Comparison of ENCODE assay signal across 22 cellular contexts in genomic region chr3:128238100-128238459, GRCh38.
DNase-seq lines count a peak whose midpoint lies in the region; ATAC-seq and TF ChIP-seq lines count a peak whose summit lies in the region.
"Had no signal": no experiment of that assay in that cellular context is flagged by ENCODE, and none has a peak within 500 bp of the region (broad histone marks: within the 10 kb centered on the region; RNA-seq: fewer than 3 reads in every experiment).

No MANE protein-coding gene starts in this region.

- intact Hi-C loops in MCF 10A (cut with micrococcal nuclease) (no loop called here), mammary epithelial cell (cut with micrococcal nuclease) (no loop called here)

- no peak overlapping the region for H3K4me2 ChIP-seq in mammary epithelial cell (ENCODE audit: insufficient read depth, low read depth, low read length)

- H2AFZ ChIP-seq in mammary epithelial cell (ENCODE audit: low read depth, low read length), result no peak overlapping the region
- H2AFZ ChIP-seq: GM23248 had no signal

- H3K36me3 Mint-ChIP-seq in MCF 10A (ENCODE audit: insufficient read depth, unreplicated experiment), result no peaks in the 10 kb centered on the region
- H3K36me3 Mint-ChIP-seq in activated naive CD4-positive, alpha-beta T cell treated with anti-CD3 and anti-CD28 coated beads, Interleukin-2, amount 50 U/mL, for 72 hours, result peaks cover 2% of the 10 kb centered on the region in 2 donors
- H3K36me3 Mint-ChIP-seq: activated naive CD4-positive, alpha-beta T cell treated with anti-CD3 and anti-CD28 coated beads, Interleukin-2, amount 50 U/mL, for 24 hours; stimulated activated effector memory CD8-positive, alpha-beta T cell treated with anti-CD3 and anti-CD28 coated beads, Interleukin-12 subunit alpha, Interleukin-12 subunit beta, amount 100 ng/mL, for 72 hours had no signal

- DNase-seq in MCF 10A (ENCODE audit: unreplicated experiment), result no peak
- DNase-seq in mammary epithelial cell, result no peak
- no peak for DNase-seq in left lobe of liver (ENCODE audit: low spot score)
- DNase-seq in cortex of kidney (lab: John Stamatoyannopoulos, UW), result no peak
- DNase-seq in 8988T, result no peak
- DNase-seq in activated naive CD4-positive, alpha-beta T cell treated with anti-CD3 and anti-CD28 coated beads, Interleukin-2, amount 50 U/mL, for 72 hours (ENCODE audit: low spot score in 2 of 2), result no peak
- DNase-seq: activated CD4-positive, alpha-beta T cell treated with anti-CD3 and anti-CD28 coated beads, Interleukin-2, amount 10 ng/mL, durations not matched to agents 7 days and 5 days; C1 segment of cervical spinal cord; effector CD8-positive, alpha-beta T cell; erythroblast; GF-D8; GM23248; heart left ventricle; IMR-90; NCI-H1417 treated with DMSO at 0.1 percent for 48 hours; NCI-H2081 treated with DMSO at 0.1 percent for 48 hours; NCI-H524 treated with DMSO at 0.1 percent for 48 hours; WERI-Rb-1 had no signal

- no peaks in the 10 kb centered on the region for H3K9me3 ChIP-seq in mammary epithelial cell (replicated peaks; ENCODE audit: insufficient read depth, low read length)
- H3K9me3 ChIP-seq: heart left ventricle had no signal

- H3K27ac Mint-ChIP-seq in MCF 10A (ENCODE audit: low read depth, unreplicated experiment), result peak overlapping the region; percentile 20
- no peak overlapping the region for H3K27ac Mint-ChIP-seq in activated naive CD4-positive, alpha-beta T cell treated with anti-CD3 and anti-CD28 coated beads, Interleukin-2, amount 50 U/mL, for 72 hours
- H3K27ac Mint-ChIP-seq: activated CD4-positive, alpha-beta T cell treated with anti-CD3 and anti-CD28 coated beads, Interleukin-2, amount 10 ng/mL, durations not matched to agents 7 days and 5 days; activated naive CD4-positive, alpha-beta T cell treated with anti-CD3 and anti-CD28 coated beads, Interleukin-2, amount 50 U/mL, for 24 hours; stimulated activated effector memory CD8-positive, alpha-beta T cell treated with anti-CD3 and anti-CD28 coated beads, Interleukin-12 subunit alpha, Interleukin-12 subunit beta, amount 100 ng/mL, for 72 hours; T-helper 2 cell treated with Interferon-gamma antibody and Interleukin-4, amounts not matched to agents 5 μg/mL and 100 μg/mL, for 36 hours had no signal

- dilution Hi-C loops in mammary epithelial cell (cut with HindIII; ENCODE audit: low sequenced_read_pairs), result no loop called here

- ATAC-seq in SK-N-SH treated with all-trans-retinoic acid at 6 μM for 48 hours (peak; percentile 32), left lobe of liver (peak; percentile 25)
- ATAC-seq in activated naive CD4-positive, alpha-beta T cell treated with anti-CD3 and anti-CD28 coated beads, Interleukin-2, amount 50 U/mL, for 72 hours, result no peak
- ATAC-seq: heart left ventricle; stimulated activated effector memory CD8-positive, alpha-beta T cell treated with anti-CD3 and anti-CD28 coated beads, Interleukin-12 subunit alpha, Interleukin-12 subunit beta, amount 100 ng/mL, for 72 hours had no signal

- no peaks in the 10 kb centered on the region for H3K36me3 ChIP-seq in mammary epithelial cell (ENCODE audit: insufficient read depth, low read length)
- H3K36me3 ChIP-seq: heart left ventricle, WERI-Rb-1 had no signal

- no peaks in the 10 kb centered on the region for H3K27me3 Mint-ChIP-seq in MCF 10A (ENCODE audit: insufficient read depth, unreplicated experiment)
- H3K27me3 Mint-ChIP-seq: activated CD4-positive, alpha-beta T cell treated with anti-CD3 and anti-CD28 coated beads, Interleukin-2, amount 10 ng/mL, durations not matched to agents 7 days and 5 days; activated naive CD4-positive, alpha-beta T cell treated with anti-CD3 and anti-CD28 coated beads, Interleukin-2, amount 50 U/mL, for 24 hours had no signal

- POLR2A ChIA-PET in MCF 10A (lab: Yijun Ruan, JAX), result no interaction called here

- no peaks in the 10 kb centered on the region for H3K27me3 ChIP-seq in mammary epithelial cell (ENCODE audit: insufficient read depth, low read length)
- H3K27me3 ChIP-seq: heart left ventricle had no signal

- H3K4me3 Mint-ChIP-seq in MCF 10A (ENCODE audit: unreplicated experiment), result no peak overlapping the region
- H3K4me3 Mint-ChIP-seq: activated CD4-positive, alpha-beta T cell treated with anti-CD3 and anti-CD28 coated beads, Interleukin-2, amount 10 ng/mL, durations not matched to agents 7 days and 5 days; activated naive CD4-positive, alpha-beta T cell treated with anti-CD3 and anti-CD28 coated beads, Interleukin-2, amount 50 U/mL, for 24 hours; stimulated activated effector memory CD8-positive, alpha-beta T cell treated with anti-CD3 and anti-CD28 coated beads, Interleukin-12 subunit alpha, Interleukin-12 subunit beta, amount 100 ng/mL, for 72 hours; T-helper 2 cell treated with Interferon-gamma antibody and Interleukin-4, amounts not matched to agents 5 μg/mL and 100 μg/mL, for 36 hours had no signal

- BruUV-seq in MCF 10A (replicated peaks; lab: Mats Ljungman, UMichigan) (no TSS peak), mammary epithelial cell (replicated peaks; lab: Mats Ljungman, UMichigan) (no TSS peak)

- H3K9me3 Mint-ChIP-seq in MCF 10A (ENCODE audit: unreplicated experiment), result no peaks in the 10 kb centered on the region
- H3K9me3 Mint-ChIP-seq in activated naive CD4-positive, alpha-beta T cell treated with anti-CD3 and anti-CD28 coated beads, Interleukin-2, amount 50 U/mL, for 72 hours, result no peaks in the 10 kb centered on the region
- H3K9me3 Mint-ChIP-seq: activated CD4-positive, alpha-beta T cell treated with anti-CD3 and anti-CD28 coated beads, Interleukin-2, amount 10 ng/mL, durations not matched to agents 7 days and 5 days; activated naive CD4-positive, alpha-beta T cell treated with anti-CD3 and anti-CD28 coated beads, Interleukin-2, amount 50 U/mL, for 24 hours; stimulated activated effector memory CD8-positive, alpha-beta T cell treated with anti-CD3 and anti-CD28 coated beads, Interleukin-12 subunit alpha, Interleukin-12 subunit beta, amount 100 ng/mL, for 72 hours; T-helper 2 cell treated with Interferon-gamma antibody and Interleukin-4, amounts not matched to agents 5 μg/mL and 100 μg/mL, for 36 hours had no signal

- CTCF ChIA-PET in MCF 10A (lab: Yijun Ruan, JAX) (no interaction called here), mammary epithelial cell (lab: Charles Lee; ENCODE audit: low non-redundant PET) (no interaction called here)

- H4K20me1 ChIP-seq in mammary epithelial cell (ENCODE audit: insufficient read depth, low read length), result no peaks in the 10 kb centered on the region

- H3K27ac ChIP-seq in mammary epithelial cell (ENCODE audit: insufficient read depth, low read depth, low read length), result no peak overlapping the region
- H3K27ac ChIP-seq: GM23248, heart left ventricle, WERI-Rb-1 had no signal

- no peaks in the 10 kb centered on the region for H3K4me1 Mint-ChIP-seq in MCF 10A (ENCODE audit: insufficient read depth, unreplicated experiment)

- no peak overlapping the region for H3K9ac ChIP-seq in mammary epithelial cell (ENCODE audit: insufficient read depth, low read length)
- H3K9ac ChIP-seq: GM23248 had no signal

- no peaks in the 10 kb centered on the region for H3K4me1 ChIP-seq in mammary epithelial cell (ENCODE audit: insufficient read depth, low read length)

- H3K4me3 ChIP-seq in mammary epithelial cell (replicated peaks in 1 of 3; ENCODE audit: insufficient read depth in 1 of 3, low read depth in 2 of 3, low read length in 3 of 3), result no peak overlapping the region
- H3K4me3 ChIP-seq: GM23248, heart left ventricle had no signal

- in situ Hi-C loops in mammary epithelial cell (cut with MboI; ENCODE audit: low sequenced_read_pairs in 2 of 2), result no loop called here

- peaks cover 2% of the 10 kb centered on the region for H3K79me2 ChIP-seq in mammary epithelial cell (ENCODE audit: insufficient read depth, low read length)

- no peak for TF ChIP-seq CTCF in MCF 10A (IDR thresholded peaks at IDR 0.05; ENCODE audit: unreplicated experiment)
- TF ChIP-seq CTCF in mammary epithelial cell (conservative IDR thresholded peaks at IDR 0.05 in 1 of 2, IDR thresholded peaks at IDR 0.05 in 1 of 2; ENCODE audit: extremely low read depth in 1 of 2, insufficient read depth in 1 of 2, low read depth in 1 of 2, low read length in 2 of 2), result no peak

TF ChIP-seq in SK-N-SH treated with all-trans-retinoic acid at 6 μM for 48 hours, 23 proteins besides CTCF, POLR2A, EP300 and RAD21:
- no peak for TF ChIP-seq TCF4 (CRISPR knock-in tag; IDR thresholded peaks at IDR 0.05; ENCODE audit: borderline replicate concordance)
- TF ChIP-seq ZFP30 (CRISPR knock-in tag; IDR thresholded peaks at IDR 0.05), result no peak
- no peak for TF ChIP-seq PATZ1 (CRISPR knock-in tag; IDR thresholded peaks at IDR 0.05; ENCODE audit: borderline replicate concordance)
- no peak for TF ChIP-seq PPARA (CRISPR knock-in tag; IDR thresholded peaks at IDR 0.05; ENCODE audit: borderline replicate concordance)
- TF ChIP-seq ZNF565 (CRISPR knock-in tag; conservative IDR thresholded peaks at IDR 0.05; ENCODE audit: low read depth), result no peak
- no peak for TF ChIP-seq RARB (CRISPR knock-in tag; IDR thresholded peaks at IDR 0.05)
- TF ChIP-seq SNAI2 (CRISPR knock-in tag; IDR thresholded peaks at IDR 0.05), result no peak

Comparison
In these comparisons a context has a peak if more than half of its experiments do, and no peak if none do; other contexts are left out.
1. ATAC-seq: peak in SK-N-SH treated with all-trans-retinoic acid at 6 μM for 48 hours (single experiment) and left lobe of liver (single experiment); none in activated naive CD4-positive, alpha-beta T cell treated with anti-CD3 and anti-CD28 coated beads, Interleukin-2, amount 50 U/mL, for 72 hours (0 of 2).